In genomic region chr3:49711489-49711888, GRCh38 we compare ENCODE assay signal across 28 cellular contexts. TPM values are rescaled to one million over a fixed set of nuclear protein-coding genes. Genes with fewer than 3 reads are reported as not detected.
A peak's percentile ranks its signal among the peaks of the same experiment; 100 is the strongest.
DNase-seq lines count a peak whose midpoint lies in the region; ATAC-seq and TF ChIP-seq lines count a peak whose summit lies in the region.
"Had no signal": no experiment of that assay in that cellular context is flagged by ENCODE, and none has a peak within 500 bp of the region (broad histone marks: within the 10 kb centered on the region; RNA-seq: fewer than 3 reads in every experiment).

No MANE protein-coding gene starts in this region.

- H3K9me3 ChIP-seq in CD8-positive, alpha-beta T cell (ENCODE audit: low read length), result no peaks in the 10 kb centered on the region
- H3K9me3 ChIP-seq: tibial nerve had no signal

- H3K4me1 Mint-ChIP-seq in activated CD8-positive, alpha-beta memory T cell treated with anti-CD3 and anti-CD28 coated beads, Interleukin-2, amount 10 ng/mL, durations not matched to agents 7 days and 5 days, result peaks cover 28% of the 10 kb centered on the region
- H3K4me1 Mint-ChIP-seq in CD8-positive, alpha-beta T cell (ENCODE audit: low read depth), result peaks cover 22% of the 10 kb centered on the region
- peaks cover 27% of the 10 kb centered on the region for H3K4me1 Mint-ChIP-seq in activated naive CD8-positive, alpha-beta T cell treated with anti-CD3 and anti-CD28 coated beads, Interleukin-2, amount 10 ng/mL, durations not matched to agents 7 days and 5 days
- H3K4me1 Mint-ChIP-seq in nephron progenitor cell, result peaks cover 24% of the 10 kb centered on the region
- H3K4me1 Mint-ChIP-seq: brain had no signal

- peaks cover 18% of the 10 kb centered on the region for H3K4me1 ChIP-seq in CD8-positive, alpha-beta T cell (ENCODE audit: insufficient read depth, low read length)
- H3K4me1 ChIP-seq: tibial nerve had no signal

- H3K4me3 ChIP-seq in CD8-positive, alpha-beta T cell (ENCODE audit: low read depth, low read length), result no peak overlapping the region
- H3K4me3 ChIP-seq: hepatocyte, tibial nerve had no signal

- peak; percentile 71 for DNase-seq in activated CD8-positive, alpha-beta memory T cell treated with anti-CD3 and anti-CD28 coated beads, Interleukin-2, amount 10 ng/mL, durations not matched to agents 7 days and 5 days
- no peak for DNase-seq in activated CD8-positive, alpha-beta memory T cell treated with anti-CD3 and anti-CD28 coated beads, Interleukin-2, amount 50 U/mL, for 48 hours
- no peak for DNase-seq in CD8-positive, alpha-beta T cell
- DNase-seq in activated naive CD8-positive, alpha-beta T cell treated with anti-CD3 and anti-CD28 coated beads, Interleukin-2, amount 10 ng/mL, durations not matched to agents 7 days and 5 days, result peak; percentile 34
- DNase-seq in nephron progenitor cell (no peak), GM19240 (ENCODE audit: insufficient read length, low spot score) (no peak), NCI-H1417 (lab: John Stamatoyannopoulos, UW) (no peak)
- no peak for DNase-seq in stimulated activated naive CD4-positive, alpha-beta T cell (lab: John Stamatoyannopoulos, UW)
- DNase-seq: activated CD4-positive, alpha-beta T cell treated with anti-CD3 and anti-CD28 coated beads for 48 hours; activated effector memory CD4-positive, alpha-beta T cell treated with Interleukin-2 at 50 U/mL for 16 hours; cerebellar nuclear complex; DMS153; mesenchymal stem cell; NCI-H1092 treated with DMSO at 0.1 percent for 48 hours; NCI-H2029; NCI-H345; occipital lobe; OCI-M1; small intestine; stimulated activated CD4-positive, alpha-beta T cell treated with anti-CD3 and anti-CD28 coated beads, Interleukin-1b, Interleukin-23, amount 100 ng/mL, for 48 hours; stimulated activated CD8-positive, alpha-beta memory T cell treated with anti-CD3 and anti-CD28 coated beads, Interleukin-4, amount 100 ng/mL, for 48 hours; T-helper 9 cell had no signal

- H3K27me3 Mint-ChIP-seq in activated CD8-positive, alpha-beta memory T cell treated with anti-CD3 and anti-CD28 coated beads, Interleukin-2, amount 10 ng/mL, durations not matched to agents 7 days and 5 days, result no peaks in the 10 kb centered on the region
- H3K27me3 Mint-ChIP-seq in CD8-positive, alpha-beta T cell (ENCODE audit: low read depth), result no peaks in the 10 kb centered on the region
- no peaks in the 10 kb centered on the region for H3K27me3 Mint-ChIP-seq in activated naive CD8-positive, alpha-beta T cell treated with anti-CD3 and anti-CD28 coated beads, Interleukin-2, amount 10 ng/mL, durations not matched to agents 7 days and 5 days
- peaks cover 3% of the 10 kb centered on the region for H3K27me3 Mint-ChIP-seq in nephron progenitor cell (ENCODE audit: low read depth, poor library complexity)
- H3K27me3 Mint-ChIP-seq: brain had no signal

- no peak overlapping the region for H3K27ac ChIP-seq in CD8-positive, alpha-beta T cell (ENCODE audit: low read depth, low read length)
- H3K27ac ChIP-seq: hepatocyte, tibial nerve, VCaP had no signal

- peaks cover 3% of the 10 kb centered on the region for H3K36me3 ChIP-seq in CD8-positive, alpha-beta T cell (ENCODE audit: insufficient read depth, low read length)

- peak overlapping the region; percentile 0 for H3K4me3 Mint-ChIP-seq in activated CD8-positive, alpha-beta memory T cell treated with anti-CD3 and anti-CD28 coated beads, Interleukin-2, amount 10 ng/mL, durations not matched to agents 7 days and 5 days
- H3K4me3 Mint-ChIP-seq in CD8-positive, alpha-beta T cell, result no peak overlapping the region
- H3K4me3 Mint-ChIP-seq in activated naive CD8-positive, alpha-beta T cell treated with anti-CD3 and anti-CD28 coated beads, Interleukin-2, amount 10 ng/mL, durations not matched to agents 7 days and 5 days, result peak overlapping the region; percentile 18
- H3K4me3 Mint-ChIP-seq in nephron progenitor cell, result no peak overlapping the region
- H3K4me3 Mint-ChIP-seq: brain had no signal

- ATAC-seq in activated CD8-positive, alpha-beta memory T cell treated with anti-CD3 and anti-CD28 coated beads, Interleukin-2, amount 10 ng/mL, durations not matched to agents 7 days and 5 days, result peak; percentile 50
- ATAC-seq in CD8-positive, alpha-beta T cell, result no peak
- ATAC-seq in activated naive CD8-positive, alpha-beta T cell treated with anti-CD3 and anti-CD28 coated beads, Interleukin-2, amount 10 ng/mL, durations not matched to agents 7 days and 5 days (ENCODE audit: low read depth), result peak; percentile 28

- no peaks in the 10 kb centered on the region for H3K9me3 Mint-ChIP-seq in activated CD8-positive, alpha-beta memory T cell treated with anti-CD3 and anti-CD28 coated beads, Interleukin-2, amount 10 ng/mL, durations not matched to agents 7 days and 5 days (ENCODE audit: low read depth)
- H3K9me3 Mint-ChIP-seq in CD8-positive, alpha-beta T cell, result no peaks in the 10 kb centered on the region
- no peaks in the 10 kb centered on the region for H3K9me3 Mint-ChIP-seq in activated naive CD8-positive, alpha-beta T cell treated with anti-CD3 and anti-CD28 coated beads, Interleukin-2, amount 10 ng/mL, durations not matched to agents 7 days and 5 days
- H3K9me3 Mint-ChIP-seq in nephron progenitor cell, result no peaks in the 10 kb centered on the region
- H3K9me3 Mint-ChIP-seq: brain had no signal

- no peak for TF ChIP-seq CTCF in CD8-positive, alpha-beta T cell (IDR thresholded peaks at IDR 0.05)
- TF ChIP-seq CTCF in nephron progenitor cell (IDR thresholded peaks at IDR 0.05), result no peak

- no peaks in the 10 kb centered on the region for H3K36me3 Mint-ChIP-seq in activated CD8-positive, alpha-beta memory T cell treated with anti-CD3 and anti-CD28 coated beads, Interleukin-2, amount 10 ng/mL, durations not matched to agents 7 days and 5 days
- H3K36me3 Mint-ChIP-seq in CD8-positive, alpha-beta T cell, result peaks cover 27% of the 10 kb centered on the region
- H3K36me3 Mint-ChIP-seq in activated naive CD8-positive, alpha-beta T cell treated with anti-CD3 and anti-CD28 coated beads, Interleukin-2, amount 10 ng/mL, durations not matched to agents 7 days and 5 days, result peaks cover 2% of the 10 kb centered on the region
- H3K36me3 Mint-ChIP-seq in nephron progenitor cell (ENCODE audit: low read depth), result peaks cover 4% of the 10 kb centered on the region

- POLR2A ChIA-PET in CD8-positive, alpha-beta T cell (lab: Charles Lee), result no interaction called here
- POLR2A ChIA-PET in activated naive CD8-positive, alpha-beta T cell treated with anti-CD3 and anti-CD28 coated beads, Interleukin-2, amount 10 ng/mL, durations not matched to agents 7 days and 5 days (lab: Charles Lee), result interaction anchor here (1.1 to 1.5 kb wide), 3 partner anchors 8 to 13 kb away, joined by 3 to 5 read pairs (median 3); partner anchors contain the start of gene AMIGO3

- peak overlapping the region; percentile 78 for H3K27ac Mint-ChIP-seq in activated CD8-positive, alpha-beta memory T cell treated with anti-CD3 and anti-CD28 coated beads, Interleukin-2, amount 10 ng/mL, durations not matched to agents 7 days and 5 days
- H3K27ac Mint-ChIP-seq in CD8-positive, alpha-beta T cell, result peak overlapping the region; percentile 29
- peak overlapping the region; percentile 71 for H3K27ac Mint-ChIP-seq in activated naive CD8-positive, alpha-beta T cell treated with anti-CD3 and anti-CD28 coated beads, Interleukin-2, amount 10 ng/mL, durations not matched to agents 7 days and 5 days
- H3K27ac Mint-ChIP-seq in nephron progenitor cell, result peak overlapping the region; percentile 97
- H3K27ac Mint-ChIP-seq: brain had no signal

- CTCF ChIA-PET in activated CD8-positive, alpha-beta memory T cell treated with anti-CD3 and anti-CD28 coated beads, Interleukin-2, amount 10 ng/mL, durations not matched to agents 7 days and 5 days (lab: Charles Lee), result interaction anchor here (0.7 to 2.5 kb wide), 6 partner anchors 8 to 174 kb away, joined by 3 to 11 read pairs (median 4); partner anchors contain the start of gene AMIGO3
- CTCF ChIA-PET in CD8-positive, alpha-beta T cell (lab: Charles Lee), result interaction anchor here (1.1 kb wide), 1 partner anchor 128 kb away, joined by 4 read pairs; no protein-coding TSS in a partner anchor

- intact Hi-C loops in CD8-positive, alpha-beta T cell (cut with DNase I, micrococcal nuclease), result no loop called here

- H3K27me3 ChIP-seq in CD8-positive, alpha-beta T cell (ENCODE audit: insufficient read depth, low read length), result no peaks in the 10 kb centered on the region
- H3K27me3 ChIP-seq: hepatocyte, tibial nerve had no signal

RNA-seq across cellular contexts. Expression of gene AMIGO3, which starts 8.0 kb away (rescaled TPM):
- total RNA-seq in activated CD8-positive, alpha-beta memory T cell treated with anti-CD3 and anti-CD28 coated beads, Interleukin-2, amount 10 ng/mL, durations not matched to agents 7 days and 5 days, result 1 to 10 TPM in 1 of 2 experiments, under 1 TPM in 1; 0.19 to 1.2 TPM
- total RNA-seq in CD8-positive, alpha-beta T cell, result 1 to 10 TPM; 1.5 to 3.5 TPM
- 1 to 10 TPM in 1 of 2 experiments, under 1 TPM in 1; 0.61 to 2.0 TPM for total RNA-seq in activated naive CD8-positive, alpha-beta T cell treated with anti-CD3 and anti-CD28 coated beads, Interleukin-2, amount 10 ng/mL, durations not matched to agents 7 days and 5 days
- total RNA-seq: dermis microvascular lymphatic vessel endothelial cell, frontal cortex had no signal

RNA-seq across cellular contexts. Expression of gene GMPPB, which starts 12.3 kb away (rescaled TPM):
- 10 to 100 TPM; 46.6 to 47.9 TPM for total RNA-seq in activated CD8-positive, alpha-beta memory T cell treated with anti-CD3 and anti-CD28 coated beads, Interleukin-2, amount 10 ng/mL, durations not matched to agents 7 days and 5 days
- 10 to 100 TPM; 34.9 to 36.6 TPM for total RNA-seq in CD8-positive, alpha-beta T cell
- total RNA-seq in activated naive CD8-positive, alpha-beta T cell treated with anti-CD3 and anti-CD28 coated beads, Interleukin-2, amount 10 ng/mL, durations not matched to agents 7 days and 5 days, result 10 to 100 TPM; 35.4 to 39.9 TPM

RNA-seq across cellular contexts. Expression of gene RNF123, which starts 22.1 kb away (rescaled TPM):
- total RNA-seq in activated CD8-positive, alpha-beta memory T cell treated with anti-CD3 and anti-CD28 coated beads, Interleukin-2, amount 10 ng/mL, durations not matched to agents 7 days and 5 days, result 10 to 100 TPM; 50.0 to 58.9 TPM
- 10 to 100 TPM; 23.7 to 27.0 TPM for total RNA-seq in CD8-positive, alpha-beta T cell
- 10 to 100 TPM; 53.2 to 56.5 TPM for total RNA-seq in activated naive CD8-positive, alpha-beta T cell treated with anti-CD3 and anti-CD28 coated beads, Interleukin-2, amount 10 ng/mL, durations not matched to agents 7 days and 5 days

RNA-seq across cellular contexts. Expression of gene MST1, which starts 22.2 kb away (rescaled TPM):
- 1 to 10 TPM; 7.3 to 9.3 TPM for total RNA-seq in activated CD8-positive, alpha-beta memory T cell treated with anti-CD3 and anti-CD28 coated beads, Interleukin-2, amount 10 ng/mL, durations not matched to agents 7 days and 5 days
- total RNA-seq in CD8-positive, alpha-beta T cell, result 1 to 10 TPM; 8.6 to 9.1 TPM
- 10 to 100 TPM; 10.3 to 11.0 TPM for total RNA-seq in activated naive CD8-positive, alpha-beta T cell treated with anti-CD3 and anti-CD28 coated beads, Interleukin-2, amount 10 ng/mL, durations not matched to agents 7 days and 5 days

RNA-seq across cellular contexts. Expression of gene APEH, which starts 37.3 kb away (rescaled TPM):
- 100 to 1,000 TPM; 150 to 172 TPM for total RNA-seq in activated CD8-positive, alpha-beta memory T cell treated with anti-CD3 and anti-CD28 coated beads, Interleukin-2, amount 10 ng/mL, durations not matched to agents 7 days and 5 days
- total RNA-seq in CD8-positive, alpha-beta T cell, result 10 to 100 TPM; 40.8 to 48.9 TPM
- 100 to 1,000 TPM; 148 to 165 TPM for total RNA-seq in activated naive CD8-positive, alpha-beta T cell treated with anti-CD3 and anti-CD28 coated beads, Interleukin-2, amount 10 ng/mL, durations not matched to agents 7 days and 5 days

Comparison
In these comparisons a context has a peak if more than half of its experiments do, and no peak if none do; other contexts are left out.
1. DNase-seq: peak in activated CD8-positive, alpha-beta memory T cell treated with anti-CD3 and anti-CD28 coated beads, Interleukin-2, amount 10 ng/mL, durations not matched to agents 7 days and 5 days (single experiment) and activated naive CD8-positive, alpha-beta T cell treated with anti-CD3 and anti-CD28 coated beads, Interleukin-2, amount 10 ng/mL, durations not matched to agents 7 days and 5 days (single experiment); none in activated CD8-positive, alpha-beta memory T cell treated with anti-CD3 and anti-CD28 coated beads, Interleukin-2, amount 50 U/mL, for 48 hours (single experiment), CD8-positive, alpha-beta T cell (0 of 7), nephron progenitor cell (single experiment), GM19240 (single experiment), NCI-H1417 (0 of 3) and stimulated activated naive CD4-positive, alpha-beta T cell (0 of 6).
2. H3K27ac Mint-ChIP-seq: peak in every context shown above with its lines; median percentile 97 in nephron progenitor cell; 78 in activated CD8-positive, alpha-beta memory T cell treated with anti-CD3 and anti-CD28 coated beads, Interleukin-2, amount 10 ng/mL, durations not matched to agents 7 days and 5 days; 71 in activated naive CD8-positive, alpha-beta T cell treated with anti-CD3 and anti-CD28 coated beads, Interleukin-2, amount 10 ng/mL, durations not matched to agents 7 days and 5 days; 29 in CD8-positive, alpha-beta T cell.
3. H3K4me3 Mint-ChIP-seq: peak in activated CD8-positive, alpha-beta memory T cell treated with anti-CD3 and anti-CD28 coated beads, Interleukin-2, amount 10 ng/mL, durations not matched to agents 7 days and 5 days (single experiment) and activated naive CD8-positive, alpha-beta T cell treated with anti-CD3 and anti-CD28 coated beads, Interleukin-2, amount 10 ng/mL, durations not matched to agents 7 days and 5 days (single experiment); none in CD8-positive, alpha-beta T cell (single experiment) and nephron progenitor cell (single experiment).